ENCODE assay signal across 11 cellular contexts in the genomic region with DNA sequence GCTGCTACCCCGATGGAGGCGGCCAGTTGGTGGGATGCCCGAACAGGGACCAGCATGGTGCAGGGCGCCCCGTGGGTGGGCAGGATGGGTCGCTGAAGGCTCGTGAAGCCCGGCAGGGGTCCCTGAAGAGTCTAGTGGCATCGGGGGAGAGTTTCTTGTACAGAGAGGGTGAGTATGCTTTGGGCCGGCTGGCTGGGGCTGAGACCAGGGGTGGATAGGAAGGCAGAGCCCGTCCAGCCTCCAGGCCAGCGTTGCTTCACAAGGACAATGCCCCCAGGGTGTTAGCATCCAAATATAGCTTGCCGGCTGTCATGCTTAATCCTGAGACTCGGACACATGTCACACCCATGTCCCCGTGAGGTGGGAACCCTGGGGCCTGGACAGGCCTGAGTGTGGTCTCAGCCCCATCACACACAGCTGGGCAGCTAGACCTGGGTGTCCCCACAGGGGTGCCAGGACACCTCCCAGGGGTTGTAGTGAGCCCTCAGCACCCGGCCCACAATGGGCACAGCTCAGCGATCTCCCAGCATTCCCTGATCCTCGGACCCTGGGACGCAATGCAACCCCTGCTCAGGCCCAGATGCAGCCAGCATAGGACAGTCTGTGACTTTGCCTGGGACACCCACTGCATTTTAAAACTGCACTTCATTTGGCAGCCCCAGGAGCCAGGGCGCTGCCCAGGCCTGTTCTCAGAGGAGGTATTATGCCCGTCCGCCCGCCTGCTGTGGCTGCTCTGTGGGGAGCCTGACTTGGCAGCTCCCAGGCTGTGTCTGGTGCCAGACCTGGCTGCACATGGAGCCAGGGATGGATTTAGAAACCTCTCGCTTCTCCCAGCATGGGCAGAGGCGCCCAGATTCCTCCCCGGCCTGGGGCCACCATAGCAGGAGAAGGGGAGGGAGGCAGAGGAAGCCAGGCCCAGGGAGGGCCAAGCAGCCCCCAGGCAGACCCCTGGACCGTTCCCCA. TPM values are rescaled to one million over a fixed set of nuclear protein-coding genes. Genes with fewer than 3 reads are reported as not detected.
DNase-seq lines count a peak whose midpoint lies in the region; ATAC-seq and TF ChIP-seq lines count a peak whose summit lies in the region.
"Had no signal": no experiment of that assay in that cellular context is flagged by ENCODE, and none has a peak within 500 bp of the region (broad histone marks: within the 10 kb centered on the region; RNA-seq: fewer than 3 reads in every experiment).

No MANE protein-coding gene starts in this region.

- H3K4me3 ChIP-seq in lower lobe of right lung, result no peak overlapping the region

- H3K9me3 Mint-ChIP-seq in Calu3 (ENCODE audit: low read depth, unreplicated experiment), result no peaks in the 10 kb centered on the region

- CTCF ChIA-PET in Calu3 (lab: Charles Lee), result no interaction called here

- H3K4me1 Mint-ChIP-seq in Calu3 (ENCODE audit: low read depth, unreplicated experiment), result peaks cover 8% of the 10 kb centered on the region

- no peak overlapping the region for H3K27ac Mint-ChIP-seq in Calu3 (ENCODE audit: unreplicated experiment)

- H3K36me3 Mint-ChIP-seq in Calu3 (ENCODE audit: insufficient read depth, unreplicated experiment), result peaks cover 4% of the 10 kb centered on the region

- H3K9me3 ChIP-seq in lower lobe of right lung, result no peaks in the 10 kb centered on the region

- peaks cover 21% of the 10 kb centered on the region for H3K4me1 ChIP-seq in lower lobe of right lung

- H3K27ac ChIP-seq in caudate nucleus (ENCODE audit: low read depth, low read length), result peak overlapping the region; percentile 77
- no peak overlapping the region for H3K27ac ChIP-seq in lower lobe of right lung

- H3K27me3 Mint-ChIP-seq in Calu3 (ENCODE audit: unreplicated experiment), result no peaks in the 10 kb centered on the region

- intact Hi-C loops in lower lobe of right lung (cut with DNase I) (no loop called here), Calu3 (cut with micrococcal nuclease; ENCODE audit: unreplicated experiment) (no loop called here)

- DNase-seq in activated effector memory CD4-positive, alpha-beta T cell treated with anti-CD3 and anti-CD28 coated beads, Interleukin-2, amount 50 U/mL, for 16 hours, result peak; percentile 58
- no peak for DNase-seq in activated effector memory CD4-positive, alpha-beta T cell treated with Interleukin-2 at 50 U/mL for 16 hours
- DNase-seq in caudate nucleus (lab: John Stamatoyannopoulos, UW) (peak in 46 of 61 donors; percentile 18 to 91 (median 57)), lower lobe of right lung (peak; percentile 42), ureter (ENCODE audit: low spot score) (peak; percentile 73), NCI-H526 (lab: John Stamatoyannopoulos, UW) (no peak), Calu3 (no peak)
- DNase-seq: activated T-cell treated with anti-CD3 and anti-CD28 coated beads, Interleukin-2, amount 50 U/mL, for 48 hours; AML-193; RPMI8226 had no signal

- H3K27me3 ChIP-seq in lower lobe of right lung (ENCODE audit: low read depth), result no peaks in the 10 kb centered on the region

- no peak for TF ChIP-seq CTCF in lower lobe of right lung (IDR thresholded peaks at IDR 0.05)
- no peak for TF ChIP-seq CTCF in Calu3 (IDR thresholded peaks at IDR 0.05; ENCODE audit: unreplicated experiment)

- no peak for ATAC-seq in lower lobe of right lung
- no peak for ATAC-seq in activated CD4-positive, CD25-positive, alpha-beta regulatory T cell treated with anti-CD3 and anti-CD28 coated beads, Interleukin-2, amount 50 U/mL, for 24 hours

- H3K4me3 Mint-ChIP-seq in Calu3 (ENCODE audit: low read depth, unreplicated experiment), result no peak overlapping the region

- BruUV-seq in Calu3 (replicated peaks; lab: Mats Ljungman, UMichigan), result no TSS peak

- no peaks in the 10 kb centered on the region for H3K36me3 ChIP-seq in lower lobe of right lung

RNA-seq across cellular contexts. Expression of gene RAMP1, which starts 36.4 kb away (rescaled TPM):
- total RNA-seq in lower lobe of right lung, result 5.1 TPM
- total RNA-seq in ureter, result 49.0 TPM
- 9.6 and 9.8 TPM in 2 replicates for total RNA-seq in Calu3 (2022)

Comparison
In these comparisons a context has a peak if more than half of its experiments do, and no peak if none do; other contexts are left out.
1. DNase-seq: peak in activated effector memory CD4-positive, alpha-beta T cell treated with anti-CD3 and anti-CD28 coated beads, Interleukin-2, amount 50 U/mL, for 16 hours (single experiment), caudate nucleus (46 of 61), lower lobe of right lung (single experiment) and ureter (single experiment); none in activated effector memory CD4-positive, alpha-beta T cell treated with Interleukin-2 at 50 U/mL for 16 hours (single experiment), NCI-H526 (0 of 2) and Calu3 (single experiment).